ENCODE assay signal across 1 cellular context in the genomic region with DNA sequence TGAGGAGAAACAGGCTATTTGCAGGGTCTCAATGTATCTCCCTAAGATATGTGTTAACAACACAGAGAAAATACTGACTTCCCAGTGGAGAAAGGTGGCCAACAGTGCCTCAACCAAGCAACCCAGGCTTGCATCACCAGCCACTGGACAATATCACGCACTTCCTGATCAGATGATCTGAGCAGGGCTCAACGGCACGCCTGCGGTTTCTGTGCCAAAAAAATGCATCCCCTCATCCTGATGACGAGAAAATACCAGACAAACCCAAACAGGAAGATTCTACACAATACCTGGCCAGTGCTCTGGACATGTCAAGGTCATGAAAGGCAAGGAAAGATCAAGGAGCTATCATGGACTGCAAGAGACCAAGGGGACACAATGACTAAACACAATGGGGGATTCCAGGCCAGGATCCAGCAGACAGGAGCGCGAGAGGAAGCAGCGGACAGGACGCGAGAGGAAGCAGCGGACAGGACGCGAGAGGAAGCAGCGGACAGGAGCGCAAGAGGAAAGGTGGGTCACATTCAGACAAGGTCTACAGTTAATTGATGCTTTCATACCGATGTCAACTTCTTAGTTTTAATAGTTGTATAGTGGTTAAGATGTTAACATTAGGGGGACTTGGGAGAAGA.
TF ChIP-seq lines count a peak whose summit lies in the region.

No MANE protein-coding gene starts in this region.

TF ChIP-seq in endothelial cell of umbilical vein, 7 proteins besides CTCF, POLR2A, EP300 and RAD21 (continued from another document):
- TF ChIP-seq, protein P1, sequence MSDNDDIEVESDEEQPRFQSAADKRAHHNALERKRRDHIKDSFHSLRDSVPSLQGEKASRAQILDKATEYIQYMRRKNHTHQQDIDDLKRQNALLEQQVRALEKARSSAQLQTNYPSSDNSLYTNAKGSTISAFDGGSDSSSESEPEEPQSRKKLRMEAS (IDR thresholded peaks at IDR 0.05; ENCODE audit: insufficient read depth, insufficient read length) = no peak
